ENCODE assay signal across 8 cellular contexts in genomic region chr7:99407849-99408346, GRCh38. TPM values are rescaled to one million over a fixed set of nuclear protein-coding genes. Genes with fewer than 3 reads are reported as not detected.
DNase-seq lines count a peak whose midpoint lies in the region; ATAC-seq and TF ChIP-seq lines count a peak whose summit lies in the region.

No MANE protein-coding gene starts in this region.

- H3K27ac ChIP-seq in fibroblast of lung (ENCODE audit: insufficient read depth, low read length) (peak overlapping the region; percentile 99), upper lobe of right lung (peak overlapping the region; percentile 99)

- H3K4me2 ChIP-seq in fibroblast of lung (ENCODE audit: extremely low read depth, insufficient read depth, low read length), result peak overlapping the region; percentile 100

- H3K27ac Mint-ChIP-seq in activated T-helper 1 cell treated with anti-CD3 and anti-CD28 coated beads, Interleukin-12 subunit alpha, Interleukin-12 subunit beta, Interleukin-2, Interleukin-4 antibody, amounts not matched to agents 30 ng/mL and 10 ng/mL and 1 ng/mL, durations not matched to agents 14 hours and 24 hours and 36 hours, result peak overlapping the region; percentile 98
- H3K27ac Mint-ChIP-seq in nephron, result peak overlapping the region; percentile 98 to 100 (median 100)

- peaks cover 79% of the 10 kb centered on the region for H3K79me2 ChIP-seq in fibroblast of lung (ENCODE audit: control insufficient read depth, insufficient read depth, low read length)

- intact Hi-C loops in activated T-helper 1 cell treated with anti-CD3 and anti-CD28 coated beads, Interleukin-12 subunit alpha, Interleukin-12 subunit beta, Interleukin-2, Interleukin-4 antibody, amounts not matched to agents 30 ng/mL and 10 ng/mL and 1 ng/mL, durations not matched to agents 14 hours and 24 hours and 36 hours (cut with micrococcal nuclease), result loop anchor here (1.0 to 5.0 kb wide), 11 partner anchors 15 to 1809 kb away; partner anchors contain the start of genes ARPC1B, MEPCE, PLOD3 and PPP1R35
- intact Hi-C loops in upper lobe of right lung (cut with DNase I), result no loop called here

- peak overlapping the region; percentile 58 for H2AFZ ChIP-seq in fibroblast of lung (ENCODE audit: low read length)

- H3K4me1 ChIP-seq in fibroblast of lung (ENCODE audit: control insufficient read depth, extremely low read depth, insufficient read depth, low read length), result peaks cover 16% of the 10 kb centered on the region
- peaks cover 43% of the 10 kb centered on the region for H3K4me1 ChIP-seq in upper lobe of right lung

- peaks cover 40% of the 10 kb centered on the region for H3K36me3 Mint-ChIP-seq in activated T-helper 1 cell treated with anti-CD3 and anti-CD28 coated beads, Interleukin-12 subunit alpha, Interleukin-12 subunit beta, Interleukin-2, Interleukin-4 antibody, amounts not matched to agents 30 ng/mL and 10 ng/mL and 1 ng/mL, durations not matched to agents 14 hours and 24 hours and 36 hours (ENCODE audit: low read depth)
- peaks cover 39% of the 10 kb centered on the region for H3K36me3 Mint-ChIP-seq in nephron (ENCODE audit: low read depth)

- H3K9me3 ChIP-seq in fibroblast of lung (ENCODE audit: control insufficient read depth, insufficient read depth, low read depth, low read length) (no peaks in the 10 kb centered on the region), upper lobe of right lung (no peaks in the 10 kb centered on the region)

- H4K20me1 ChIP-seq in fibroblast of lung (ENCODE audit: control insufficient read depth, extremely low read depth, insufficient read depth, low read length), result no peaks in the 10 kb centered on the region

- H3K4me3 ChIP-seq in fibroblast of lung (replicated peaks in 1 of 4; ENCODE audit: control extremely low read depth in 1 of 4, insufficient read depth in 1 of 4, low read depth in 3 of 4, low read length in 4 of 4) (peak overlapping the region; percentile 65 to 99 (median 86)), upper lobe of right lung (peak overlapping the region; percentile 100)

- peak overlapping the region; percentile 98 for H3K4me3 Mint-ChIP-seq in activated T-helper 1 cell treated with anti-CD3 and anti-CD28 coated beads, Interleukin-12 subunit alpha, Interleukin-12 subunit beta, Interleukin-2, Interleukin-4 antibody, amounts not matched to agents 30 ng/mL and 10 ng/mL and 1 ng/mL, durations not matched to agents 14 hours and 24 hours and 36 hours
- peak overlapping the region; percentile 95 to 99 (median 99) for H3K4me3 Mint-ChIP-seq in nephron

- TF ChIP-seq CTCF in AG09319 (IDR thresholded peaks at IDR 0.05; ENCODE audit: low read depth, low read length), result no peak
- no peak for TF ChIP-seq CTCF in fibroblast of lung (conservative IDR thresholded peaks at IDR 0.05 in 1 of 2, IDR thresholded peaks at IDR 0.05 in 1 of 2; ENCODE audit: low read depth in 1 of 2, low read length in 2 of 2)
- no peak for TF ChIP-seq CTCF in nephron (IDR thresholded peaks at IDR 0.05; ENCODE audit: unreplicated experiment in 3 of 3)
- TF ChIP-seq CTCF in upper lobe of right lung (IDR thresholded peaks at IDR 0.05), result no peak

- H3K9me3 Mint-ChIP-seq in activated T-helper 1 cell treated with anti-CD3 and anti-CD28 coated beads, Interleukin-12 subunit alpha, Interleukin-12 subunit beta, Interleukin-2, Interleukin-4 antibody, amounts not matched to agents 30 ng/mL and 10 ng/mL and 1 ng/mL, durations not matched to agents 14 hours and 24 hours and 36 hours, result no peaks in the 10 kb centered on the region
- no peaks in the 10 kb centered on the region for H3K9me3 Mint-ChIP-seq in nephron

- no peaks in the 10 kb centered on the region for H3K27me3 Mint-ChIP-seq in activated T-helper 1 cell treated with anti-CD3 and anti-CD28 coated beads, Interleukin-12 subunit alpha, Interleukin-12 subunit beta, Interleukin-2, Interleukin-4 antibody, amounts not matched to agents 30 ng/mL and 10 ng/mL and 1 ng/mL, durations not matched to agents 14 hours and 24 hours and 36 hours (ENCODE audit: insufficient read depth)
- H3K27me3 Mint-ChIP-seq in nephron (ENCODE audit: low read depth), result no peaks in the 10 kb centered on the region

- H3K4me1 Mint-ChIP-seq in activated T-helper 1 cell treated with anti-CD3 and anti-CD28 coated beads, Interleukin-12 subunit alpha, Interleukin-12 subunit beta, Interleukin-2, Interleukin-4 antibody, amounts not matched to agents 30 ng/mL and 10 ng/mL and 1 ng/mL, durations not matched to agents 14 hours and 24 hours and 36 hours (ENCODE audit: low read depth), result peaks cover 43% of the 10 kb centered on the region
- H3K4me1 Mint-ChIP-seq in nephron, result peaks cover 32% of the 10 kb centered on the region

- peak overlapping the region; percentile 99 for H3K9ac ChIP-seq in fibroblast of lung (ENCODE audit: insufficient read depth, low read length)

- ATAC-seq in GM18907 (IDR thresholded peaks at IDR 0.05; ENCODE audit: unreplicated experiment) (peak; percentile 8), upper lobe of right lung (peak; percentile 6)

- H3K27me3 ChIP-seq in fibroblast of lung (ENCODE audit: control insufficient read depth, insufficient read depth, low read length), result no peaks in the 10 kb centered on the region
- no peaks in the 10 kb centered on the region for H3K27me3 ChIP-seq in upper lobe of right lung

- DNase-seq in AG09319 (ENCODE audit: extremely low read depth, low read depth) (peak; percentile 40), NCI-H2107 (lab: John Stamatoyannopoulos, UW) (peak; percentile 27), fibroblast of lung (ENCODE audit: low read depth in 2 of 2) (peak; percentile 77 to 86), upper lobe of right lung (no peak), SKM-1 (lab: John Stamatoyannopoulos, UW; ENCODE audit: unreplicated experiment) (no peak)
- peak; percentile 21 for DNase-seq in activated T-helper 1 cell treated with anti-CD3 and anti-CD28 coated beads, Interleukin-12 subunit alpha, Interleukin-12 subunit beta, Interleukin-2, Interleukin-4 antibody, amounts not matched to agents 30 ng/mL and 10 ng/mL and 1 ng/mL, durations not matched to agents 14 hours and 24 hours and 36 hours (ENCODE audit: low spot score)

- H3K36me3 ChIP-seq in fibroblast of lung (ENCODE audit: control insufficient read depth, insufficient read depth, low read length) (peaks cover 10% of the 10 kb centered on the region), upper lobe of right lung (peaks cover 38% of the 10 kb centered on the region)

RNA-seq across cellular contexts. Expression of gene PDAP1, which starts 0.5 kb away (rescaled TPM):
- total RNA-seq in activated T-helper 1 cell treated with anti-CD3 and anti-CD28 coated beads, Interleukin-12 subunit alpha, Interleukin-12 subunit beta, Interleukin-2, Interleukin-4 antibody, amounts not matched to agents 30 ng/mL and 10 ng/mL and 1 ng/mL, durations not matched to agents 14 hours and 24 hours and 36 hours, result 160 and 162 TPM in 2 replicates
- total RNA-seq in fibroblast of lung, result 29.6 and 34.7 TPM in 2 replicates
- polyA plus RNA-seq in fibroblast of lung, result 105 and 136 TPM in 2 replicates
- polyA plus RNA-seq in fibroblast of lung (2012), result 205 and 288 TPM in 2 replicates
- polyA minus RNA-seq in fibroblast of lung (ENCODE audit: low replicate concordance), result 57.0 and 61.1 TPM in 2 replicates
- total RNA-seq in upper lobe of right lung, result 76.4 TPM

RNA-seq across cellular contexts. Expression of gene BUD31, which starts 0.9 kb away (rescaled TPM):
- total RNA-seq in activated T-helper 1 cell treated with anti-CD3 and anti-CD28 coated beads, Interleukin-12 subunit alpha, Interleukin-12 subunit beta, Interleukin-2, Interleukin-4 antibody, amounts not matched to agents 30 ng/mL and 10 ng/mL and 1 ng/mL, durations not matched to agents 14 hours and 24 hours and 36 hours, result 132 and 145 TPM in 2 replicates
- total RNA-seq in fibroblast of lung (114 and 129 TPM in 2 replicates), upper lobe of right lung (72.0 TPM)
- polyA plus RNA-seq in fibroblast of lung, result 83.4 and 94.8 TPM in 2 replicates
- 109 and 110 TPM in 2 replicates for polyA plus RNA-seq in fibroblast of lung (2012)
- polyA minus RNA-seq in fibroblast of lung (ENCODE audit: low replicate concordance), result 11.8 and 19.9 TPM in 2 replicates

RNA-seq across cellular contexts. Expression of gene PTCD1, which starts 30.7 kb away (rescaled TPM):
- 13.7 and 16.0 TPM in 2 replicates for total RNA-seq in activated T-helper 1 cell treated with anti-CD3 and anti-CD28 coated beads, Interleukin-12 subunit alpha, Interleukin-12 subunit beta, Interleukin-2, Interleukin-4 antibody, amounts not matched to agents 30 ng/mL and 10 ng/mL and 1 ng/mL, durations not matched to agents 14 hours and 24 hours and 36 hours
- total RNA-seq in fibroblast of lung (7.2 and 8.1 TPM in 2 replicates), upper lobe of right lung (7.5 TPM)
- polyA plus RNA-seq in fibroblast of lung, result 2.3 and 2.6 TPM in 2 replicates
- polyA plus RNA-seq in fibroblast of lung (2012), result 3.3 and 5.2 TPM in 2 replicates
- polyA minus RNA-seq in fibroblast of lung (ENCODE audit: low replicate concordance), result 1.6 and 2.5 TPM in 2 replicates

RNA-seq across cellular contexts. Expression of gene CPSF4, which starts 30.8 kb away (rescaled TPM):
- 92.3 and 93.2 TPM in 2 replicates for total RNA-seq in activated T-helper 1 cell treated with anti-CD3 and anti-CD28 coated beads, Interleukin-12 subunit alpha, Interleukin-12 subunit beta, Interleukin-2, Interleukin-4 antibody, amounts not matched to agents 30 ng/mL and 10 ng/mL and 1 ng/mL, durations not matched to agents 14 hours and 24 hours and 36 hours
- total RNA-seq in fibroblast of lung (38.0 and 44.9 TPM in 2 replicates), upper lobe of right lung (26.9 TPM)
- polyA plus RNA-seq in fibroblast of lung, result 17.3 and 21.9 TPM in 2 replicates
- 20.1 and 28.4 TPM in 2 replicates for polyA plus RNA-seq in fibroblast of lung (2012)
- polyA minus RNA-seq in fibroblast of lung (ENCODE audit: low replicate concordance), result 61.0 and 99.5 TPM in 2 replicates

RNA-seq across cellular contexts. Expression of gene ARPC1B, which starts 33.4 kb away (rescaled TPM):
- 254 and 256 TPM in 2 replicates for total RNA-seq in activated T-helper 1 cell treated with anti-CD3 and anti-CD28 coated beads, Interleukin-12 subunit alpha, Interleukin-12 subunit beta, Interleukin-2, Interleukin-4 antibody, amounts not matched to agents 30 ng/mL and 10 ng/mL and 1 ng/mL, durations not matched to agents 14 hours and 24 hours and 36 hours
- total RNA-seq in fibroblast of lung (241 and 394 TPM in 2 replicates), upper lobe of right lung (219 TPM)
- polyA plus RNA-seq in fibroblast of lung, result 245 and 408 TPM in 2 replicates
- polyA plus RNA-seq in fibroblast of lung (2012), result 319 and 543 TPM in 2 replicates
- 64.4 and 129 TPM in 2 replicates for polyA minus RNA-seq in fibroblast of lung (ENCODE audit: low replicate concordance)

Comparison
In these comparisons a context has a peak if more than half of its experiments do, and no peak if none do; other contexts are left out.
1. DNase-seq: peak in AG09319 (single experiment), NCI-H2107 (single experiment), activated T-helper 1 cell treated with anti-CD3 and anti-CD28 coated beads, Interleukin-12 subunit alpha, Interleukin-12 subunit beta, Interleukin-2, Interleukin-4 antibody, amounts not matched to agents 30 ng/mL and 10 ng/mL and 1 ng/mL, durations not matched to agents 14 hours and 24 hours and 36 hours (single experiment) and fibroblast of lung (2 of 2); none in upper lobe of right lung (single experiment) and SKM-1 (single experiment).